ENCODE assay signal across 1 cellular context in the genomic region with DNA sequence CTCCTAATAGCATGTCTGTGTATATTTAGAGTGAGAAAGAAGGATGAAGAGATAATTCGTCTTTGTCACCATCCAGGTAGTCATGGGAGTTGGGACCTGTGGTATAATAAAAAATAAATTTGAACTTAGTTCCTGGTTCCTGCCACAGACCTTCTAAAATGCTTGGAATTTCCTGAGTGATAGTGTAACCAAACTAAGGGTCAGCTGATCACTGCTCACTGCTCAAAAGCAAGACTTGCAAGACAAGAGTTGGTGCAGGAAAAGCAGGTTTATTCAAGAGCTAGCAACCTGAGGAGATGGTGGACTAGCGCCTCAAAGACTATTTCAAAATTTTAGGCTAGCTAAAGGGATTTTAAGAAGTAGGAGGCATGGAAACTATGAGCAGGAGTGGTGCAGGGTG.
TF ChIP-seq lines count a peak whose summit lies in the region.

No MANE protein-coding gene starts in this region.

TF ChIP-seq in GM23338, 12 proteins besides CTCF, POLR2A, EP300 and RAD21:
- TF ChIP-seq ZNF114 (CRISPR knock-in tag; IDR thresholded peaks at IDR 0.05) (no peak), POLR2AphosphoS5 (IDR thresholded peaks at IDR 0.05; ENCODE audit: low read depth) (no peak), EZH2 (IDR thresholded peaks at IDR 0.05; ENCODE audit: low read depth, unreplicated experiment) (no peak), CREB1 (CRISPR knock-in tag; IDR thresholded peaks at IDR 0.05; ENCODE audit: low read depth) (no peak), STAT1 (IDR thresholded peaks at IDR 0.05; ENCODE audit: unreplicated experiment) (no peak), NANOG (IDR thresholded peaks at IDR 0.05; ENCODE audit: borderline replicate concordance) (no peak), JUNB (IDR thresholded peaks at IDR 0.05; ENCODE audit: unreplicated experiment) (no peak), EZH2phosphoT487 (IDR thresholded peaks at IDR 0.05; ENCODE audit: unreplicated experiment) (no peak), ZNF331 (CRISPR knock-in tag; IDR thresholded peaks at IDR 0.05; ENCODE audit: low read depth) (no peak)
- TF ChIP-seq, protein P1, sequence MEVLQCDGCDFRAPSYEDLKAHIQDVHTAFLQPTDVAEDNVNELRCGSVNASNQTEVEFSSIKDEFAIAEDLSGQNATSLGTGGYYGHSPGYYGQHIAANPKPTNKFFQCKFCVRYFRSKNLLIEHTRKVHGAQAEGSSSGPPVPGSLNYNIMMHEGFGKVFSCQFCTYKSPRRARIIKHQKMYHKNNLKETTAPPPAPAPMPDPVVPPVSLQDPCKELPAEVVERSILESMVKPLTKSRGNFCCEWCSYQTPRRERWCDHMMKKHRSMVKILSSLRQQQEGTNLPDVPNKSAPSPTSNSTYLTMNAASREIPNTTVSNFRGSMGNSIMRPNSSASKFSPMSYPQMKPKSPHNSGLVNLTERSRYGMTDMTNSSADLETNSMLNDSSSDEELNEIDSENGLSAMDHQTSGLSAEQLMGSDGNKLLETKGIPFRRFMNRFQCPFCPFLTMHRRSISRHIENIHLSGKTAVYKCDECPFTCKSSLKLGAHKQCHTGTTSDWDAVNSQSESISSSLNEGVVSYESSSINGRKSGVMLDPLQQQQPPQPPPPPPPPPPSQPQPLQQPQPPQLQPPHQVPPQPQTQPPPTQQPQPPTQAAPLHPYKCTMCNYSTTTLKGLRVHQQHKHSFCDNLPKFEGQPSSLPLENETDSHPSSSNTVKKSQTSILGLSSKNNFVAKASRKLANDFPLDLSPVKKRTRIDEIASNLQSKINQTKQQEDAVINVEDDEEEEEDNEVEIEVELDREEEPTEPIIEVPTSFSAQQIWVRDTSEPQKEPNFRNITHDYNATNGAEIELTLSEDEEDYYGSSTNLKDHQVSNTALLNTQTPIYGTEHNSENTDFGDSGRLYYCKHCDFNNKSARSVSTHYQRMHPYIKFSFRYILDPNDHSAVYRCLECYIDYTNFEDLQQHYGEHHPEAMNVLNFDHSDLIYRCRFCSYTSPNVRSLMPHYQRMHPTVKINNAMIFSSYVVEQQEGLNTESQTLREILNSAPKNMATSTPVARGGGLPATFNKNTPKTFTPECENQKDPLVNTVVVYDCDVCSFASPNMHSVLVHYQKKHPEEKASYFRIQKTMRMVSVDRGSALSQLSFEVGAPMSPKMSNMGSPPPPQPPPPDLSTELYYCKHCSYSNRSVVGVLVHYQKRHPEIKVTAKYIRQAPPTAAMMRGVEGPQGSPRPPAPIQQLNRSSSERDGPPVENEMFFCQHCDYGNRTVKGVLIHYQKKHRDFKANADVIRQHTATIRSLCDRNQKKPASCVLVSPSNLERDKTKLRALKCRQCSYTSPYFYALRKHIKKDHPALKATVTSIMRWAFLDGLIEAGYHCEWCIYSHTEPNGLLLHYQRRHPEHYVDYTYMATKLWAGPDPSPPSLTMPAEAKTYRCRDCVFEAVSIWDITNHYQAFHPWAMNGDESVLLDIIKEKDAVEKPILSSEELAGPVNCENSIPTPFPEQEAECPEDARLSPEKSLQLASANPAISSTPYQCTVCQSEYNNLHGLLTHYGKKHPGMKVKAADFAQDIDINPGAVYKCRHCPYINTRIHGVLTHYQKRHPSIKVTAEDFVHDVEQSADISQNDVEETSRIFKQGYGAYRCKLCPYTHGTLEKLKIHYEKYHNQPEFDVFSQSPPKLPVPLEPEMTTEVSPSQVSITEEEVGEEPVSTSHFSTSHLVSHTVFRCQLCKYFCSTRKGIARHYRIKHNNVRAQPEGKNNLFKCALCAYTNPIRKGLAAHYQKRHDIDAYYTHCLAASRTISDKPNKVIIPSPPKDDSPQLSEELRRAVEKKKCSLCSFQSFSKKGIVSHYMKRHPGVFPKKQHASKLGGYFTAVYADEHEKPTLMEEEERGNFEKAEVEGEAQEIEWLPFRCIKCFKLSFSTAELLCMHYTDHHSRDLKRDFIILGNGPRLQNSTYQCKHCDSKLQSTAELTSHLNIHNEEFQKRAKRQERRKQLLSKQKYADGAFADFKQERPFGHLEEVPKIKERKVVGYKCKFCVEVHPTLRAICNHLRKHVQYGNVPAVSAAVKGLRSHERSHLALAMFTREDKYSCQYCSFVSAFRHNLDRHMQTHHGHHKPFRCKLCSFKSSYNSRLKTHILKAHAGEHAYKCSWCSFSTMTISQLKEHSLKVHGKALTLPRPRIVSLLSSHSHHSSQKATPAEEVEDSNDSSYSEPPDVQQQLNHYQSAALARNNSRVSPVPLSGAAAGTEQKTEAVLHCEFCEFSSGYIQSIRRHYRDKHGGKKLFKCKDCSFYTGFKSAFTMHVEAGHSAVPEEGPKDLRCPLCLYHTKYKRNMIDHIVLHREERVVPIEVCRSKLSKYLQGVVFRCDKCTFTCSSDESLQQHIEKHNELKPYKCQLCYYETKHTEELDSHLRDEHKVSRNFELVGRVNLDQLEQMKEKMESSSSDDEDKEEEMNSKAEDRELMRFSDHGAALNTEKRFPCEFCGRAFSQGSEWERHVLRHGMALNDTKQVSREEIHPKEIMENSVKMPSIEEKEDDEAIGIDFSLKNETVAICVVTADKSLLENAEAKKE (CRISPR knock-in tag; IDR thresholded peaks at IDR 0.05) = no peak
- TF ChIP-seq, protein P2, sequence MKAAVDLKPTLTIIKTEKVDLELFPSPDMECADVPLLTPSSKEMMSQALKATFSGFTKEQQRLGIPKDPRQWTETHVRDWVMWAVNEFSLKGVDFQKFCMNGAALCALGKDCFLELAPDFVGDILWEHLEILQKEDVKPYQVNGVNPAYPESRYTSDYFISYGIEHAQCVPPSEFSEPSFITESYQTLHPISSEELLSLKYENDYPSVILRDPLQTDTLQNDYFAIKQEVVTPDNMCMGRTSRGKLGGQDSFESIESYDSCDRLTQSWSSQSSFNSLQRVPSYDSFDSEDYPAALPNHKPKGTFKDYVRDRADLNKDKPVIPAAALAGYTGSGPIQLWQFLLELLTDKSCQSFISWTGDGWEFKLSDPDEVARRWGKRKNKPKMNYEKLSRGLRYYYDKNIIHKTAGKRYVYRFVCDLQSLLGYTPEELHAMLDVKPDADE (IDR thresholded peaks at IDR 0.05) = no peak
- TF ChIP-seq, protein P3, sequence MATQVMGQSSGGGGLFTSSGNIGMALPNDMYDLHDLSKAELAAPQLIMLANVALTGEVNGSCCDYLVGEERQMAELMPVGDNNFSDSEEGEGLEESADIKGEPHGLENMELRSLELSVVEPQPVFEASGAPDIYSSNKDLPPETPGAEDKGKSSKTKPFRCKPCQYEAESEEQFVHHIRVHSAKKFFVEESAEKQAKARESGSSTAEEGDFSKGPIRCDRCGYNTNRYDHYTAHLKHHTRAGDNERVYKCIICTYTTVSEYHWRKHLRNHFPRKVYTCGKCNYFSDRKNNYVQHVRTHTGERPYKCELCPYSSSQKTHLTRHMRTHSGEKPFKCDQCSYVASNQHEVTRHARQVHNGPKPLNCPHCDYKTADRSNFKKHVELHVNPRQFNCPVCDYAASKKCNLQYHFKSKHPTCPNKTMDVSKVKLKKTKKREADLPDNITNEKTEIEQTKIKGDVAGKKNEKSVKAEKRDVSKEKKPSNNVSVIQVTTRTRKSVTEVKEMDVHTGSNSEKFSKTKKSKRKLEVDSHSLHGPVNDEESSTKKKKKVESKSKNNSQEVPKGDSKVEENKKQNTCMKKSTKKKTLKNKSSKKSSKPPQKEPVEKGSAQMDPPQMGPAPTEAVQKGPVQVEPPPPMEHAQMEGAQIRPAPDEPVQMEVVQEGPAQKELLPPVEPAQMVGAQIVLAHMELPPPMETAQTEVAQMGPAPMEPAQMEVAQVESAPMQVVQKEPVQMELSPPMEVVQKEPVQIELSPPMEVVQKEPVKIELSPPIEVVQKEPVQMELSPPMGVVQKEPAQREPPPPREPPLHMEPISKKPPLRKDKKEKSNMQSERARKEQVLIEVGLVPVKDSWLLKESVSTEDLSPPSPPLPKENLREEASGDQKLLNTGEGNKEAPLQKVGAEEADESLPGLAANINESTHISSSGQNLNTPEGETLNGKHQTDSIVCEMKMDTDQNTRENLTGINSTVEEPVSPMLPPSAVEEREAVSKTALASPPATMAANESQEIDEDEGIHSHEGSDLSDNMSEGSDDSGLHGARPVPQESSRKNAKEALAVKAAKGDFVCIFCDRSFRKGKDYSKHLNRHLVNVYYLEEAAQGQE (IDR thresholded peaks at IDR 0.05; ENCODE audit: unreplicated experiment) = no peak
TF ChIP-seq in GM23338: peak in this region for 0.
